In the genomic region with DNA sequence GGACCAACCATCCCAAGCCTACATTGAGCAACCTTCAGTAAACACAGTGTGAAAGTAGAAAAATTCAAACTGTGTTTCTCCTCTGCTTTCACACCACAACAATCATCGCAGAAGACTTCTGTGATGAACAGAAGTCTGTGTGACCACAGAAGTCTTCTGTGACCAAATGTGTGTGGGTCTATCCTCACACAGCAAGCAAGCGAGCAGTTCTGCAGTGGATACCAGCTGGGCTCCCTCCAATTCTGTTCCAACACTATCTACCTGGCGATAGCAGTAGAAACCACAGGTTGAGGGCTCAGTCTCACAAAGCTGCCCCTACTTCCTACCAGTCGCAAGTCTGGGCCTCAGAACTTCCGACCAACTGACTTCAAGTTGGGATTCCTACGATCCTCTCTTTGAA, we compare ENCODE assay signal across 12 cellular contexts. TPM values are rescaled to one million over a fixed set of nuclear protein-coding genes. Genes with fewer than 3 reads are reported as not detected.
DNase-seq lines count a peak whose midpoint lies in the region; ATAC-seq, FAIRE-seq and TF ChIP-seq lines count a peak whose summit lies in the region.
"Had no signal": no experiment of that assay in that cellular context is flagged by ENCODE, and none has a peak within 500 bp of the region (broad histone marks: within the 10 kb centered on the region; RNA-seq: fewer than 3 reads in every experiment).

No MANE protein-coding gene starts in this region.

- TF ChIP-seq CTCF in esophagus squamous epithelium (IDR thresholded peaks at IDR 0.05): no peak

- H3K27me3 Mint-ChIP-seq in activated naive CD8-positive, alpha-beta T cell treated with anti-CD3 and anti-CD28 coated beads, Interleukin-2, amount 10 ng/mL, durations not matched to agents 7 days and 5 days: no peaks in the 10 kb centered on the region

- H3K36me3 Mint-ChIP-seq in activated naive CD8-positive, alpha-beta T cell treated with anti-CD3 and anti-CD28 coated beads, Interleukin-2, amount 10 ng/mL, durations not matched to agents 7 days and 5 days: no peaks in the 10 kb centered on the region

- H3K27ac Mint-ChIP-seq in activated naive CD8-positive, alpha-beta T cell treated with anti-CD3 and anti-CD28 coated beads, Interleukin-2, amount 10 ng/mL, durations not matched to agents 7 days and 5 days: peak overlapping the region; percentile 92
- H3K27ac Mint-ChIP-seq: HFFc6, nephron progenitor cell had no signal

- H3K27me3 ChIP-seq in small intestine (ENCODE audit: control insufficient read depth in 2 of 2, insufficient read depth in 2 of 2, low read length in 2 of 2) (no peaks in the 10 kb centered on the region), esophagus squamous epithelium (no peaks in the 10 kb centered on the region)
- H3K27me3 ChIP-seq: colonic mucosa had no signal

- H3K4me3 Mint-ChIP-seq in activated naive CD8-positive, alpha-beta T cell treated with anti-CD3 and anti-CD28 coated beads, Interleukin-2, amount 10 ng/mL, durations not matched to agents 7 days and 5 days: peak overlapping the region; percentile 79
- H3K4me3 Mint-ChIP-seq: HFFc6, nephron progenitor cell had no signal

- peak overlapping the region; percentile 34 to 50 for H3K27ac ChIP-seq in small intestine (ENCODE audit: low read depth in 1 of 2, low read length in 1 of 2)
- peak overlapping the region in 2 of 4 donors; percentile 62 to 70 for H3K27ac ChIP-seq in esophagus squamous epithelium

- TF ChIP-seq POLR2A in esophagus squamous epithelium (IDR thresholded peaks at IDR 0.05): no peak

- H3K4me1 Mint-ChIP-seq in activated naive CD8-positive, alpha-beta T cell treated with anti-CD3 and anti-CD28 coated beads, Interleukin-2, amount 10 ng/mL, durations not matched to agents 7 days and 5 days: peaks cover 85% of the 10 kb centered on the region

- no peak overlapping the region for H3K4me3 ChIP-seq in Jurkat, Clone E6-1 (ENCODE audit: low read length)
- H3K4me3 ChIP-seq in small intestine (ENCODE audit: low read depth in 1 of 2, low read length in 2 of 2) (no peak overlapping the region), esophagus squamous epithelium (no peak overlapping the region)
- H3K4me3 ChIP-seq: colonic mucosa had no signal

- POLR2A ChIA-PET in activated naive CD8-positive, alpha-beta T cell treated with anti-CD3 and anti-CD28 coated beads, Interleukin-2, amount 10 ng/mL, durations not matched to agents 7 days and 5 days (lab: Charles Lee): interaction anchor here (1.8 kb wide), 1 partner anchor 21 kb away, joined by 5 read pairs; a partner anchor contains a TSS

- peak; percentile 65 for DNase-seq in Jurkat, Clone E6-1 (ENCODE audit: low read depth, low spot score)
- DNase-seq in activated naive CD8-positive, alpha-beta T cell treated with anti-CD3 and anti-CD28 coated beads, Interleukin-2, amount 10 ng/mL, durations not matched to agents 7 days and 5 days: peak; percentile 47
- DNase-seq in small intestine (no peak), esophagus squamous epithelium (lab: John Stamatoyannopoulos, UW) (no peak), KG1 (lab: John Stamatoyannopoulos, UW) (no peak), HCEC 1CT (no peak)
- DNase-seq: colonic mucosa, HFFc6, nephron progenitor cell, OCI-M1 had no signal

- no peak for FAIRE-seq in small intestine (lab: Jason Lieb, UNC)
- FAIRE-seq: keratinocyte had no signal

- H3K9me3 ChIP-seq in small intestine (ENCODE audit: control insufficient read depth, low read depth) (no peaks in the 10 kb centered on the region), esophagus squamous epithelium (no peaks in the 10 kb centered on the region)
- H3K9me3 ChIP-seq: colonic mucosa had no signal

- WGBS in small intestine, 3 donors: 70 to 93% (median 73%) methylated on average over 6 of the region's 6 CpGs
- WGBS in esophagus squamous epithelium, 2 donors: 87 to 89% methylated on average over 6 of the region's 6 CpGs

- intact Hi-C loops in esophagus squamous epithelium (cut with DNase I): no loop called here

- H3K36me3 ChIP-seq in small intestine (ENCODE audit: control insufficient read depth in 2 of 2, insufficient read depth in 2 of 2, low read length in 2 of 2) (no peaks in the 10 kb centered on the region), esophagus squamous epithelium (no peaks in the 10 kb centered on the region)
- H3K36me3 ChIP-seq: colonic mucosa had no signal

- peaks cover 9 to 11% of the 10 kb centered on the region in 2 donors for H3K4me1 ChIP-seq in small intestine (ENCODE audit: control insufficient read depth in 2 of 2, insufficient read depth in 1 of 2, low read depth in 1 of 2, low read length in 1 of 2)
- peaks cover 11 to 78% (median 28%) of the 10 kb centered on the region in 3 donors for H3K4me1 ChIP-seq in esophagus squamous epithelium

- ATAC-seq in GM18498 (IDR thresholded peaks at IDR 0.05; ENCODE audit: unreplicated experiment): peak; percentile 33
- peak; percentile 75 for ATAC-seq in activated naive CD8-positive, alpha-beta T cell treated with anti-CD3 and anti-CD28 coated beads, Interleukin-2, amount 10 ng/mL, durations not matched to agents 7 days and 5 days (ENCODE audit: low read depth)

- no peaks in the 10 kb centered on the region for H3K9me3 Mint-ChIP-seq in activated naive CD8-positive, alpha-beta T cell treated with anti-CD3 and anti-CD28 coated beads, Interleukin-2, amount 10 ng/mL, durations not matched to agents 7 days and 5 days
- H3K9me3 Mint-ChIP-seq: HFFc6, nephron progenitor cell had no signal

RNA-seq across cellular contexts. Expression of a gene that starts 21.1 kb away (rescaled TPM):
- 54.3 TPM for polyA plus RNA-seq in Jurkat, Clone E6-1 (2012; ENCODE audit: insufficient read depth, insufficient read length)
- total RNA-seq in activated naive CD8-positive, alpha-beta T cell treated with anti-CD3 and anti-CD28 coated beads, Interleukin-2, amount 10 ng/mL, durations not matched to agents 7 days and 5 days: 100 to 1,000 TPM; 134 to 139 TPM
- 100 to 1,000 TPM in 1 of 3 donors, 10 to 100 TPM in 2; 75.4 to 150 (median 92.1) TPM for polyA plus RNA-seq in small intestine
- total RNA-seq in esophagus squamous epithelium: 100 to 1,000 TPM in 1 of 4 donors, 10 to 100 TPM in 3; 24.3 to 111 (median 43.3) TPM

Comparison
In these comparisons a context has a peak if more than half of its experiments do, and no peak if none do; other contexts are left out.
1. DNase-seq: peak in Jurkat, Clone E6-1 (single experiment) and activated naive CD8-positive, alpha-beta T cell treated with anti-CD3 and anti-CD28 coated beads, Interleukin-2, amount 10 ng/mL, durations not matched to agents 7 days and 5 days (single experiment); none in small intestine (single experiment), esophagus squamous epithelium (single experiment), KG1 (single experiment) and HCEC 1CT (single experiment).